In genomic region chr12:119988440-119988787, GRCh38 we compare ENCODE assay signal across 8 cellular contexts. TPM values are rescaled to one million over a fixed set of nuclear protein-coding genes. Genes with fewer than 3 reads are reported as not detected.
DNase-seq lines count a peak whose midpoint lies in the region; ATAC-seq and TF ChIP-seq lines count a peak whose summit lies in the region.

No MANE protein-coding gene starts in this region.

- peaks cover 63% of the 10 kb centered on the region for H3K27me3 Mint-ChIP-seq in mesothelial cell of epicardium (ENCODE audit: low read depth)

- peaks cover 9% of the 10 kb centered on the region for H3K4me1 Mint-ChIP-seq in mesothelial cell of epicardium

- H3K27ac Mint-ChIP-seq in mesothelial cell of epicardium, result peak overlapping the region; percentile 86

- DNase-seq in AG08395 (ENCODE audit: low spot score) (peak; percentile 54), NCI-H524 treated with DMSO at 0.1 percent for 48 hours (lab: John Stamatoyannopoulos, UW) (peak; percentile 76), coronary artery (ENCODE audit: low spot score) (no peak), mesothelial cell of epicardium (ENCODE audit: low spot score in 2 of 2, unreplicated experiment in 2 of 2) (no peak), kidney tubule cell (ENCODE audit: low spot score) (no peak), posterior cingulate gyrus (no peak), NCI-H1105 treated with DMSO at 0.1 percent for 48 hours (lab: John Stamatoyannopoulos, UW) (no peak)

- H3K9me3 Mint-ChIP-seq in mesothelial cell of epicardium, result no peaks in the 10 kb centered on the region

- TF ChIP-seq CTCF in coronary artery (IDR thresholded peaks at IDR 0.05) (no peak), mesothelial cell of epicardium (IDR thresholded peaks at IDR 0.05; ENCODE audit: unreplicated experiment) (no peak)

- no peak overlapping the region for H3K27ac ChIP-seq in coronary artery

- H3K4me3 ChIP-seq in coronary artery, result peak overlapping the region; percentile 75

- H3K36me3 Mint-ChIP-seq in mesothelial cell of epicardium, result no peaks in the 10 kb centered on the region

- H3K4me3 Mint-ChIP-seq in mesothelial cell of epicardium, result peak overlapping the region; percentile 75

- ATAC-seq in GM18517 (IDR thresholded peaks at IDR 0.05; ENCODE audit: unreplicated experiment), result peak; percentile 2

- intact Hi-C loops in posterior cingulate gyrus (cut with DNase I), result no loop called here

RNA-seq across cellular contexts. Expression of gene BICDL1, which starts 0.6 kb away (rescaled TPM):
- total RNA-seq in mesothelial cell of epicardium, result 38.8 to 41.5 TPM (median 40.1 TPM) in 3 replicates

Comparison
In these comparisons a context has a peak if more than half of its experiments do, and no peak if none do; other contexts are left out.
1. DNase-seq: peak in AG08395 (single experiment) and NCI-H524 treated with DMSO at 0.1 percent for 48 hours (single experiment); none in coronary artery (single experiment), mesothelial cell of epicardium (0 of 2), kidney tubule cell (single experiment), posterior cingulate gyrus (0 of 10) and NCI-H1105 treated with DMSO at 0.1 percent for 48 hours (single experiment).